11 cellular contexts compared by ENCODE assay signal in the genomic region with DNA sequence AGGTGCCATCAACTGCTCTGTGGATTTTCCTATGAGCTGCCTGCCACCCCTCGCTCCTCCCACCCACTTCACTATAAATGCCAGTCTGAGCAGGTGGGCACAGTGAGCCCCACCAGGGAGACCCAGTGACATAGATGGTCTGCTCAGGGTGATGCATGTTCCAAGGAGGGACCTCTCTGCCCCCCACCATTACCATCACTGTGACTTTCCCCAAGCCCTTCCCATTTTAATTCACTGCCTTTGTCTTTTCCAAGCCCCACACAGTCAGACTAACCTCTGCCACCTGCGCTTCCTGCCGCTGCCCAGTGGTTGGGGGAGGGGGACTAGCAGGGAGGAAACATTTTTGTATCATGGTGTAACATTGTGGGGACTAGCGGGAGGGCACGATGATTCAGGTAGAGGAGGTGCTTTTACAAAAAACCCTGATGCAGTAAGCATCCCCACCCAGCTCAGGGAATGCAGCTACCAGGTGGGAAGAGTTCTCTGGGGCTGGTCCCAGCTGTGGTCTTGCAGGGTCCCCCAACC. TPM values are rescaled to one million over a fixed set of nuclear protein-coding genes. Genes with fewer than 3 reads are reported as not detected.
DNase-seq lines count a peak whose midpoint lies in the region; FAIRE-seq lines count a peak whose summit lies in the region.
"Had no signal": no experiment of that assay in that cellular context is flagged by ENCODE, and none has a peak within 500 bp of the region (broad histone marks: within the 10 kb centered on the region; RNA-seq: fewer than 3 reads in every experiment).

No MANE protein-coding gene starts in this region.

- H3K4me3 ChIP-seq in iPS-15b (ENCODE audit: low read depth, low read length), result peak overlapping the region; percentile 64

- H3K27me3 ChIP-seq in iPS-15b (ENCODE audit: control insufficient read depth, insufficient read depth, low read length), result peaks cover 79% of the 10 kb centered on the region

- H3K9me3 ChIP-seq in iPS-15b (ENCODE audit: control insufficient read depth, insufficient read depth, low read length), result no peaks in the 10 kb centered on the region
- H3K9me3 ChIP-seq: ascending aorta had no signal

- H3K4me1 ChIP-seq in iPS-15b (ENCODE audit: control insufficient read depth, insufficient read depth, low read length), result peaks cover 26% of the 10 kb centered on the region

- no peak overlapping the region for H3K9ac ChIP-seq in iPS-15b (ENCODE audit: low read depth, low read length)
- H3K9ac ChIP-seq: neural progenitor cell had no signal

- H3K9me3 Mint-ChIP-seq in stimulated activated naive CD8-positive, alpha-beta T cell treated with anti-CD3 and anti-CD28 coated beads, Interleukin-15, Interleukin-2, amounts not matched to agents 100 ng/mL and 50 ng/mL, for 24 hours, result no peaks in the 10 kb centered on the region

- FAIRE-seq in frontal cortex (lab: Jason Lieb, UNC), result no peak
- FAIRE-seq: GM12891 had no signal

- peak overlapping the region; percentile 98 for H3K4me3 Mint-ChIP-seq in stimulated activated naive CD8-positive, alpha-beta T cell treated with anti-CD3 and anti-CD28 coated beads, Interleukin-15, Interleukin-2, amounts not matched to agents 100 ng/mL and 50 ng/mL, for 24 hours

- H3K27ac Mint-ChIP-seq in stimulated activated naive CD8-positive, alpha-beta T cell treated with anti-CD3 and anti-CD28 coated beads, Interleukin-15, Interleukin-2, amounts not matched to agents 100 ng/mL and 50 ng/mL, for 24 hours, result peak overlapping the region; percentile 100
- H3K27ac Mint-ChIP-seq: neural progenitor cell had no signal

- DNase-seq in activated CD4-positive, CD25-positive, alpha-beta regulatory T cell (lab: John Stamatoyannopoulos, UW), result peak in 3 of 4 experiments; percentile 12 to 64 (median 29)
- no peak for DNase-seq in activated CD4-positive, CD25-positive, alpha-beta regulatory T cell treated with anti-CD3 and anti-CD28 coated beads, Interleukin-2, amount 50 U/mL, for 72 hours
- peak; percentile 67 to 72 for DNase-seq in activated T-cell treated with anti-CD3 and anti-CD28 coated beads, Interleukin-2, amount 50 U/mL, for 48 hours
- DNase-seq in frontal cortex (ENCODE audit: low spot score in 2 of 2), result no peak
- no peak for DNase-seq in NCI-H2107 (lab: John Stamatoyannopoulos, UW)
- DNase-seq in SIG-M5 treated with dmso at 0.1 percent for 504 hours (lab: John Stamatoyannopoulos, UW; ENCODE audit: unreplicated experiment), result no peak

- peaks cover 71% of the 10 kb centered on the region for H3K36me3 Mint-ChIP-seq in stimulated activated naive CD8-positive, alpha-beta T cell treated with anti-CD3 and anti-CD28 coated beads, Interleukin-15, Interleukin-2, amounts not matched to agents 100 ng/mL and 50 ng/mL, for 24 hours (ENCODE audit: low read depth)
- H3K36me3 Mint-ChIP-seq: neural progenitor cell had no signal

- no peaks in the 10 kb centered on the region for H3K27me3 Mint-ChIP-seq in stimulated activated naive CD8-positive, alpha-beta T cell treated with anti-CD3 and anti-CD28 coated beads, Interleukin-15, Interleukin-2, amounts not matched to agents 100 ng/mL and 50 ng/mL, for 24 hours

- H3K36me3 ChIP-seq in iPS-15b (ENCODE audit: control insufficient read depth, insufficient read depth, low read length), result no peaks in the 10 kb centered on the region
- H3K36me3 ChIP-seq: ascending aorta, neural progenitor cell had no signal

- peaks cover 63% of the 10 kb centered on the region for H3K4me1 Mint-ChIP-seq in stimulated activated naive CD8-positive, alpha-beta T cell treated with anti-CD3 and anti-CD28 coated beads, Interleukin-15, Interleukin-2, amounts not matched to agents 100 ng/mL and 50 ng/mL, for 24 hours (ENCODE audit: low read depth)

RNA-seq across cellular contexts. Expression of a gene that starts 24.6 kb away (rescaled TPM):
- not detected for total RNA-seq in frontal cortex
- total RNA-seq: ascending aorta had no signal

RNA-seq across cellular contexts. Expression of a gene that starts 46.1 kb away (rescaled TPM):
- total RNA-seq in frontal cortex, result not detected
- total RNA-seq: ascending aorta had no signal

RNA-seq across cellular contexts. Expression of a gene that starts 59.5 kb away (rescaled TPM):
- total RNA-seq in frontal cortex, result 29.3 TPM

Comparison
In these comparisons a context has a peak if more than half of its experiments do, and no peak if none do; other contexts are left out.
1. DNase-seq: peak in activated CD4-positive, CD25-positive, alpha-beta regulatory T cell (3 of 4) and activated T-cell treated with anti-CD3 and anti-CD28 coated beads, Interleukin-2, amount 50 U/mL, for 48 hours (2 of 2); none in activated CD4-positive, CD25-positive, alpha-beta regulatory T cell treated with anti-CD3 and anti-CD28 coated beads, Interleukin-2, amount 50 U/mL, for 72 hours (single experiment), frontal cortex (0 of 2), NCI-H2107 (single experiment) and SIG-M5 treated with dmso at 0.1 percent for 504 hours (single experiment).